In genomic region chr17:4412933-4413831, GRCh38 we compare ENCODE assay signal across 1 cellular context.
TF ChIP-seq lines count a peak whose summit lies in the region.

No MANE protein-coding gene starts in this region.

TF ChIP-seq in Ishikawa, 13 proteins besides CTCF, POLR2A, EP300 and RAD21 (continued from another document):
- no peak for TF ChIP-seq USF1 (IDR thresholded peaks at IDR 0.05)
TF ChIP-seq in Ishikawa: peak in this region for 0.
